ENCODE assay signal across 8 cellular contexts in genomic region chr1:52368383-52369172, GRCh38. TPM values are rescaled to one million over a fixed set of nuclear protein-coding genes. Genes with fewer than 3 reads are reported as not detected.
A peak's percentile ranks its signal among the peaks of the same experiment; 100 is the strongest.
DNase-seq lines count a peak whose midpoint lies in the region; ATAC-seq and TF ChIP-seq lines count a peak whose summit lies in the region.

No MANE protein-coding gene starts in this region.

- intact Hi-C loops in ovary (cut with DNase I), result no loop called here

- H3K27ac Mint-ChIP-seq in CD4-positive, CD25-positive, alpha-beta regulatory T cell, result peak overlapping the region in 2 of 3 donors; percentile 50 to 51
- H3K27ac Mint-ChIP-seq in activated naive CD4-positive, alpha-beta T cell treated with anti-CD3 and anti-CD28 coated beads, Interleukin-2, amount 10 ng/mL, durations not matched to agents 7 days and 5 days, result no peak overlapping the region

- 4 to 8% (median 8%) methylated on average over 31 to 51 of the region's 51 CpGs for WGBS in ovary, 3 donors

- CTCF ChIA-PET in activated naive CD4-positive, alpha-beta T cell treated with anti-CD3 and anti-CD28 coated beads, Interleukin-2, amount 10 ng/mL, durations not matched to agents 7 days and 5 days (lab: Charles Lee), result interaction anchor here (0.9 to 1.2 kb wide), 4 partner anchors 15 to 317 kb away, joined by 3 to 4 read pairs (median 4); no protein-coding TSS in a partner anchor

- no peak for TF ChIP-seq EP300 in ovary (IDR thresholded peaks at IDR 0.05)

- TF ChIP-seq CTCF in ovary (IDR thresholded peaks at IDR 0.05), result no peak

- H3K4me3 ChIP-seq in CD4-positive, CD25-positive, alpha-beta regulatory T cell (ENCODE audit: low read depth, low read length), result peak overlapping the region; percentile 45
- H3K4me3 ChIP-seq in ovary, result peak overlapping the region; percentile 31

- peak overlapping the region; percentile 66 to 85 (median 77) for H3K4me3 Mint-ChIP-seq in CD4-positive, CD25-positive, alpha-beta regulatory T cell
- H3K4me3 Mint-ChIP-seq in activated naive CD4-positive, alpha-beta T cell treated with anti-CD3 and anti-CD28 coated beads, Interleukin-2, amount 10 ng/mL, durations not matched to agents 7 days and 5 days, result peak overlapping the region; percentile 55

- DNase-seq in CD4-positive, CD25-positive, alpha-beta regulatory T cell, result peak; percentile 38 to 73 (median 49)
- peak; percentile 75 for DNase-seq in HuH-7 (ENCODE audit: low spot score)
- peak; percentile 56 for DNase-seq in RPMI7951 (ENCODE audit: low read depth)
- peak; percentile 78 for DNase-seq in activated naive CD4-positive, alpha-beta T cell treated with anti-CD3 and anti-CD28 coated beads, Interleukin-2, amount 10 ng/mL, durations not matched to agents 7 days and 5 days
- DNase-seq in glomerular visceral epithelial cell (ENCODE audit: extremely low spot score), result peak; percentile 45
- peak; percentile 37 to 65 (median 58) for DNase-seq in ovary
- DNase-seq in ureter (ENCODE audit: low spot score), result peak; percentile 60
- no peak for DNase-seq in NCI-H446 treated with DMSO at 0.1 percent for 48 hours (lab: John Stamatoyannopoulos, UW)

- no peaks in the 10 kb centered on the region for H3K27me3 ChIP-seq in CD4-positive, CD25-positive, alpha-beta regulatory T cell (ENCODE audit: control insufficient read depth, insufficient read depth, low read length)
- H3K27me3 ChIP-seq in ovary, result no peaks in the 10 kb centered on the region

- H3K36me3 Mint-ChIP-seq in CD4-positive, CD25-positive, alpha-beta regulatory T cell, result no peaks in the 10 kb centered on the region
- peaks cover 34% of the 10 kb centered on the region for H3K36me3 Mint-ChIP-seq in activated naive CD4-positive, alpha-beta T cell treated with anti-CD3 and anti-CD28 coated beads, Interleukin-2, amount 10 ng/mL, durations not matched to agents 7 days and 5 days

- no peak for ATAC-seq in CD4-positive, CD25-positive, alpha-beta regulatory T cell (ENCODE audit: low read depth in 2 of 2)

- no peaks in the 10 kb centered on the region for H3K36me3 ChIP-seq in CD4-positive, CD25-positive, alpha-beta regulatory T cell (ENCODE audit: control insufficient read depth, insufficient read depth, low read length)
- H3K36me3 ChIP-seq in ovary, result no peaks in the 10 kb centered on the region

- H3K9me3 ChIP-seq in CD4-positive, CD25-positive, alpha-beta regulatory T cell (ENCODE audit: control insufficient read depth in 2 of 2, low read length in 2 of 2), result no peaks in the 10 kb centered on the region
- H3K9me3 ChIP-seq in ovary, result no peaks in the 10 kb centered on the region

- H3K9me3 Mint-ChIP-seq in CD4-positive, CD25-positive, alpha-beta regulatory T cell, result no peaks in the 10 kb centered on the region
- H3K9me3 Mint-ChIP-seq in activated naive CD4-positive, alpha-beta T cell treated with anti-CD3 and anti-CD28 coated beads, Interleukin-2, amount 10 ng/mL, durations not matched to agents 7 days and 5 days, result no peaks in the 10 kb centered on the region

- peaks cover 12 to 45% (median 25%) of the 10 kb centered on the region in 4 donors for H3K4me1 Mint-ChIP-seq in CD4-positive, CD25-positive, alpha-beta regulatory T cell
- H3K4me1 Mint-ChIP-seq in activated naive CD4-positive, alpha-beta T cell treated with anti-CD3 and anti-CD28 coated beads, Interleukin-2, amount 10 ng/mL, durations not matched to agents 7 days and 5 days, result peaks cover 46% of the 10 kb centered on the region

- peaks cover 32% of the 10 kb centered on the region for H3K4me1 ChIP-seq in CD4-positive, CD25-positive, alpha-beta regulatory T cell (ENCODE audit: control insufficient read depth, insufficient read depth, low read length, poor library complexity, severe bottlenecking)
- peaks cover 6% of the 10 kb centered on the region for H3K4me1 ChIP-seq in ovary (ENCODE audit: insufficient read depth)

- no peak overlapping the region for H3K27ac ChIP-seq in CD4-positive, CD25-positive, alpha-beta regulatory T cell (ENCODE audit: insufficient read depth, low read length, poor library complexity, severe bottlenecking)
- peak overlapping the region in 1 of 2 donors; percentile 24 for H3K27ac ChIP-seq in ovary

- TF ChIP-seq POLR2A in ovary (IDR thresholded peaks at IDR 0.05), result no peak

- H3K27me3 Mint-ChIP-seq in CD4-positive, CD25-positive, alpha-beta regulatory T cell, result no peaks in the 10 kb centered on the region
- no peaks in the 10 kb centered on the region for H3K27me3 Mint-ChIP-seq in activated naive CD4-positive, alpha-beta T cell treated with anti-CD3 and anti-CD28 coated beads, Interleukin-2, amount 10 ng/mL, durations not matched to agents 7 days and 5 days

RNA-seq across cellular contexts. Expression of gene CC2D1B, which starts 2.6 kb away (rescaled TPM):
- 51.4 TPM for total RNA-seq in CD4-positive, CD25-positive, alpha-beta regulatory T cell
- polyA plus RNA-seq in CD4-positive, CD25-positive, alpha-beta regulatory T cell, result 10 to 100 TPM in 1 of 4 donors, 1 to 10 TPM in 3; 4.1 to 11.7 (median 5.8) TPM
- total RNA-seq in RPMI7951 (2014; rRNA removed; shearing (Covaris generic)), result 18.3 and 19.9 TPM in 2 replicates
- total RNA-seq in ovary (10 to 100 TPM; 21.6 to 38.9 (median 27.1) TPM), ureter (39.4 TPM)
- polyA plus RNA-seq in ovary, result 10 to 100 TPM; 15.5 to 21.1 TPM

RNA-seq across cellular contexts. Expression of gene ORC1, which starts 35.6 kb away (rescaled TPM):
- 3.0 TPM for total RNA-seq in CD4-positive, CD25-positive, alpha-beta regulatory T cell
- 1 to 10 TPM in 3 of 4 donors, under 1 TPM in 1; 0.32 to 2.4 (median 1.5) TPM for polyA plus RNA-seq in CD4-positive, CD25-positive, alpha-beta regulatory T cell
- 18.4 and 20.7 TPM in 2 replicates for total RNA-seq in RPMI7951 (2014; rRNA removed; shearing (Covaris generic))
- total RNA-seq in ovary, result under 1 TPM; 0.23 to 0.84 (median 0.37) TPM
- polyA plus RNA-seq in ovary, result under 1 TPM; 0.43 to 0.51 TPM
- 1.1 TPM for total RNA-seq in ureter

RNA-seq across cellular contexts. Expression of gene PRPF38A, which starts 35.8 kb away (rescaled TPM):
- 64.4 TPM for total RNA-seq in CD4-positive, CD25-positive, alpha-beta regulatory T cell
- polyA plus RNA-seq in CD4-positive, CD25-positive, alpha-beta regulatory T cell, result 10 to 100 TPM; 38.9 to 43.6 (median 41.1) TPM
- total RNA-seq in RPMI7951 (2014; rRNA removed; shearing (Covaris generic)), result 16.6 and 18.1 TPM in 2 replicates
- total RNA-seq in ovary, result 10 to 100 TPM; 17.7 to 66.0 (median 51.2) TPM
- polyA plus RNA-seq in ovary, result 10 to 100 TPM; 21.6 to 34.4 TPM
- 50.8 TPM for total RNA-seq in ureter
